Comparison of ENCODE assay signal across 8 cellular contexts in genomic region chr1:156499194-156499702, GRCh38. TPM values are rescaled to one million over a fixed set of nuclear protein-coding genes. Genes with fewer than 3 reads are reported as not detected.
DNase-seq lines count a peak whose midpoint lies in the region; ATAC-seq, FAIRE-seq and TF ChIP-seq lines count a peak whose summit lies in the region.

No MANE protein-coding gene starts in this region.

- H3K4me1 ChIP-seq in HUES64 (ENCODE audit: insufficient read depth, low read length): peaks cover 50% of the 10 kb centered on the region
- H3K4me1 ChIP-seq in mucosa of rectum (ENCODE audit: control insufficient read depth in 2 of 2, insufficient read depth in 2 of 2, low read length in 2 of 2): peaks cover 75 to 77% of the 10 kb centered on the region in 2 donors

- no peak overlapping the region for H3K9ac ChIP-seq in HUES64 (ENCODE audit: low read depth, low read length)
- peak overlapping the region; percentile 81 to 98 for H3K9ac ChIP-seq in mucosa of rectum (ENCODE audit: low read depth in 1 of 2, low read length in 2 of 2)

- DNase-seq in AG09309 (ENCODE audit: low read depth) (no peak), bronchial epithelial cell (ENCODE audit: low read depth) (no peak), NCI-H2196 (lab: John Stamatoyannopoulos, UW; ENCODE audit: unreplicated experiment) (no peak), iPS-NIHi11 (ENCODE audit: low spot score) (no peak), NCI-H510A (lab: John Stamatoyannopoulos, UW) (no peak)

- H3K36me3 ChIP-seq in HUES64 (ENCODE audit: insufficient read depth, low read length) (no peaks in the 10 kb centered on the region), bronchial epithelial cell (ENCODE audit: control insufficient read depth, insufficient read depth, low read length) (peaks cover 2% of the 10 kb centered on the region), mucosa of rectum (ENCODE audit: control insufficient read depth in 2 of 2, insufficient read depth in 2 of 2, low read length in 2 of 2) (peaks cover 4 to 11% of the 10 kb centered on the region in 2 donors)

- no peaks in the 10 kb centered on the region for H3K9me3 ChIP-seq in HUES64 (ENCODE audit: insufficient read depth, low read depth, low read length)
- H3K9me3 ChIP-seq in mucosa of rectum (ENCODE audit: control insufficient read depth in 2 of 2, low read length in 2 of 2): no peaks in the 10 kb centered on the region

- ATAC-seq in HG03432 (IDR thresholded peaks at IDR 0.05; ENCODE audit: unreplicated experiment): no peak

- H3K27me3 ChIP-seq in HUES64 (ENCODE audit: insufficient read depth, low read length) (no peaks in the 10 kb centered on the region), bronchial epithelial cell (ENCODE audit: control insufficient read depth, insufficient read depth, low read length) (no peaks in the 10 kb centered on the region), mucosa of rectum (ENCODE audit: control insufficient read depth in 2 of 2, insufficient read depth in 2 of 2, low read length in 2 of 2) (no peaks in the 10 kb centered on the region)

- H3K4me3 ChIP-seq in AG09309 (ENCODE audit: control insufficient read depth, low read depth, low read length) (peak overlapping the region; percentile 99), HUES64 (ENCODE audit: low read length) (peak overlapping the region; percentile 84), bronchial epithelial cell (ENCODE audit: low read depth, low read length) (peak overlapping the region; percentile 96), mucosa of rectum (ENCODE audit: low read length in 2 of 2) (peak overlapping the region; percentile 88 to 96)

- TF ChIP-seq CTCF in AG09309 (IDR thresholded peaks at IDR 0.05; ENCODE audit: control insufficient read depth, insufficient read depth, low read depth, low read length, missing control alignments) (no peak), bronchial epithelial cell (IDR thresholded peaks at IDR 0.05; ENCODE audit: insufficient read depth, low read length, severe bottlenecking) (no peak)

- H3K27ac ChIP-seq in HUES64 (ENCODE audit: low read depth, low read length) (peak overlapping the region; percentile 81; the same call in 1 of the 2 replicates), mucosa of rectum (ENCODE audit: low read depth in 2 of 2, low read length in 2 of 2) (peak overlapping the region; percentile 86 to 100)

- FAIRE-seq in bronchial epithelial cell (lab: Jason Lieb, UNC): no peak

- 0% methylated on average over 6 of the region's 10 CpGs for WGBS in HUES64

RNA-seq across cellular contexts. Expression of gene MEF2D, which starts 1.3 kb away (rescaled TPM):
- polyA plus RNA-seq in HUES64 (2013, experiment 1 of 2): 9.3 TPM
- polyA plus RNA-seq in HUES64 (2013, experiment 2 of 2): 8.1 TPM
- total RNA-seq in bronchial epithelial cell: 1.3 and 4.9 TPM in 2 replicates
